10 cellular contexts compared by ENCODE assay signal in the genomic region with DNA sequence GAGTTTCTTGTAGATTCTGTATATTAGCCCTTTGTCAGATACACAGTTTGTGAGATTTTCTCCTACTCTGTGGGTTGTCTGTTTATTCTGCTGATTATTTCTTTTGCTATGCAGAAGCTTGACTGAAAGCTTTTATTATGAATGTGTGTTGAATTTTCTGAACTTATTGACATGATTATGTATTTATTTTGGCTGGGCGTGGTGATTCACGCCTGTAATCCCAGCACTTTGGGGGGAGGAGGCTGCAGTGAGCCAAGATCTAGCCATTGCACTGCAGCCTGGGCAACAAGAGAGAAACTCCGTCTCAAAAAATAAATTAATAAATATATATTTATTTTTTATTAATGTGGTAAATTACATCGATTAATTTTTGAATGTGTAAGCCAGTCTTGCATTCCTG.
"Had no signal": no experiment of that assay in that cellular context is flagged by ENCODE, and none has a peak within 500 bp of the region (broad histone marks: within the 10 kb centered on the region; RNA-seq: fewer than 3 reads in every experiment).

No MANE protein-coding gene starts in this region.

- FAIRE-seq: H1, H54, HTR-8/SVneo, K562 had no signal

- H2AFZ ChIP-seq: GM23338 had no signal

- H3K4me2 ChIP-seq: GM23338 had no signal

- H3K4me3 Mint-ChIP-seq: GM23338, H9, HFFc6 had no signal

- H3K9me3 Mint-ChIP-seq: GM23338, H9, HFFc6 had no signal

- H3K27ac Mint-ChIP-seq: GM23338, H9, HFFc6 had no signal

- H3K4me3 ChIP-seq: GM23338, K562 had no signal

- DNase-seq: H9, HFFc6, IMR-90, KG1 had no signal

- ATAC-seq: GM23338, HCT116, K562 had no signal
